Comparison of ENCODE assay signal across 8 cellular contexts in genomic region chr12:65740873-65741600, GRCh38.
DNase-seq lines count a peak whose midpoint lies in the region; ATAC-seq and TF ChIP-seq lines count a peak whose summit lies in the region.

No MANE protein-coding gene starts in this region.

- DNase-seq in SK-MEL-5 (ENCODE audit: low read depth, low spot score) = peak; percentile 84
- DNase-seq in adipocyte (ENCODE audit: low read depth) = peak; percentile 95
- DNase-seq in heart left ventricle = peak; percentile 75 to 86 (median 78)
- peak; percentile 84 for DNase-seq in posterior vena cava (ENCODE audit: low spot score)
- DNase-seq in upper lobe of right lung = peak; percentile 82

- WGBS in heart left ventricle, 4 donors = 9 to 31% (median 14%) methylated on average over 23 to 42 of the region's 42 CpGs

- H3K36me3 ChIP-seq in adipocyte (ENCODE audit: control insufficient read depth, insufficient read depth, low read length, severe bottlenecking) = no peaks in the 10 kb centered on the region
- no peaks in the 10 kb centered on the region for H3K36me3 ChIP-seq in heart left ventricle
- H3K36me3 ChIP-seq in upper lobe of right lung = no peaks in the 10 kb centered on the region

- TF ChIP-seq POLR2A in heart left ventricle (IDR thresholded peaks at IDR 0.05) = no peak

- no peaks in the 10 kb centered on the region for H3K9me3 ChIP-seq in adipocyte (ENCODE audit: control insufficient read depth, low read length)
- no peaks in the 10 kb centered on the region for H3K9me3 ChIP-seq in heart left ventricle
- H3K9me3 ChIP-seq in upper lobe of right lung = no peaks in the 10 kb centered on the region

- TF ChIP-seq CTCF in heart left ventricle (IDR thresholded peaks at IDR 0.05) (no peak), upper lobe of right lung (IDR thresholded peaks at IDR 0.05) (no peak)

- in situ Hi-C loops in SK-MEL-5 (cut with HindIII; ENCODE audit: low pct_unique_long_range_greater_than_20kb, low sequenced_read_pairs) = no loop called here

- H3K4me1 ChIP-seq in adipocyte (ENCODE audit: control insufficient read depth, insufficient read depth, low read length) (peaks cover 10% of the 10 kb centered on the region), heart left ventricle (peaks cover 0 to 19% (median 4%) of the 10 kb centered on the region in 12 donors), upper lobe of right lung (no peaks in the 10 kb centered on the region)

- peak overlapping the region; percentile 60; the same call in 1 of the 2 replicates for H3K4me3 ChIP-seq in GM08714 (ENCODE audit: low read length)
- H3K4me3 ChIP-seq in adipocyte (ENCODE audit: low read length) = peak overlapping the region; percentile 90
- peak overlapping the region in 11 of 12 donors; percentile 42 to 82 (median 67) for H3K4me3 ChIP-seq in heart left ventricle
- peak overlapping the region; percentile 50 for H3K4me3 ChIP-seq in upper lobe of right lung

- H3K27me3 ChIP-seq in adipocyte (replicated peaks; ENCODE audit: control insufficient read depth, insufficient read depth, low read length) (no peaks in the 10 kb centered on the region), heart left ventricle (peaks cover 0 to 27% (median 10%) of the 10 kb centered on the region in 9 donors), upper lobe of right lung (peaks cover 49% of the 10 kb centered on the region)

- intact Hi-C loops in heart left ventricle (cut with DNase I) = no loop called here
- intact Hi-C loops in posterior vena cava (cut with DNase I) = no loop called here
- intact Hi-C loops in upper lobe of right lung (cut with DNase I) = no loop called here

- H3K27ac ChIP-seq in heart left ventricle (no peak overlapping the region), upper lobe of right lung (no peak overlapping the region)

- peak overlapping the region; percentile 73 for H3K9ac ChIP-seq in adipocyte (ENCODE audit: low read length)

- ATAC-seq in HG03025 (IDR thresholded peaks at IDR 0.05; ENCODE audit: low FRiP score, unreplicated experiment) = peak; percentile 58
- ATAC-seq in heart left ventricle = peak; percentile 90 to 99 (median 96)
- ATAC-seq in upper lobe of right lung = peak; percentile 89
- no peak for ATAC-seq in HG03457 (IDR thresholded peaks at IDR 0.05; ENCODE audit: unreplicated experiment)
